In the genomic region with DNA sequence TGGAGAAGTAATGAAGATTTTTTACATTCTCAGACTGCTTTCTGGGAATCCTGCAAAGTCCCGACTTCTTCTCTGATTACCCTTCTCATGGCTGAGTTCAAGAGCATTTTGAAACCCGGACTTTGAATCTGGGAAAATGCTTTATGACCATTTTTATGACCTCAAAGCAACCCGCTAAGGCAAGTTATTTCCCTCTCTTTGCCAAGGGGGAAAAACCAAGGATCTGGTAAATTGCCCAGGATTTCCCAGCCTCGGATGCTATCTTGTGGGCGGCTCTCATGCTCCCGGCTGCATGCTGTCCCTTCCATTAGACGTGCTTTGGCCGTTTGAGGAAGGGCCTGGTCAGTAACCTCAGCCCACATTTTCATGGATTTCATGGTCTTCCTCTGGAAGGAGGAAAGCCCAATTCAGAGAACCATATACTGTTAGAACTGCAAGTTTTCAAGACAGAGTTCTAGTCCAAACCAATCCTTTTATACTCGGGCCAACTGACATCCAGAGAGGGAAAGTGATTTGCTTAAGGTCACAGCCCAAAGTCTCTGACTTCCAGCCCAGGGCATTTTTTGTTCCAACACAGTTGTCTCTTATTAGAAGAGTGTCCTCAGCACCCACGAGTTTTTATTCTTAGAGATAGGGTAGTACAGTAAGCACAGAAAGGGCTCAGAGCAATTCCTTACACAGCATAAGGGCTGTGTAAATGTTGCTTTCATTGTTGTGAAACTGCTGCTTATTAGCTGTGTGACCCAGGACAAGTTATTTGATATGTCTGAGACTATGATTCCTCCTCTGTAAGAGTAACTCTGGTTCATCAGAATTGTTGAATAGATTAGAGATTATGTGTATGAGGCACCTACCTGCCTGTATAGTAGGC, we compare ENCODE assay signal across 1 cellular context.
TF ChIP-seq lines count a peak whose summit lies in the region.

No MANE protein-coding gene starts in this region.

TF ChIP-seq in GM23338, 12 proteins besides CTCF, POLR2A, EP300 and RAD21 (continued from another document):
- TF ChIP-seq, protein P1, sequence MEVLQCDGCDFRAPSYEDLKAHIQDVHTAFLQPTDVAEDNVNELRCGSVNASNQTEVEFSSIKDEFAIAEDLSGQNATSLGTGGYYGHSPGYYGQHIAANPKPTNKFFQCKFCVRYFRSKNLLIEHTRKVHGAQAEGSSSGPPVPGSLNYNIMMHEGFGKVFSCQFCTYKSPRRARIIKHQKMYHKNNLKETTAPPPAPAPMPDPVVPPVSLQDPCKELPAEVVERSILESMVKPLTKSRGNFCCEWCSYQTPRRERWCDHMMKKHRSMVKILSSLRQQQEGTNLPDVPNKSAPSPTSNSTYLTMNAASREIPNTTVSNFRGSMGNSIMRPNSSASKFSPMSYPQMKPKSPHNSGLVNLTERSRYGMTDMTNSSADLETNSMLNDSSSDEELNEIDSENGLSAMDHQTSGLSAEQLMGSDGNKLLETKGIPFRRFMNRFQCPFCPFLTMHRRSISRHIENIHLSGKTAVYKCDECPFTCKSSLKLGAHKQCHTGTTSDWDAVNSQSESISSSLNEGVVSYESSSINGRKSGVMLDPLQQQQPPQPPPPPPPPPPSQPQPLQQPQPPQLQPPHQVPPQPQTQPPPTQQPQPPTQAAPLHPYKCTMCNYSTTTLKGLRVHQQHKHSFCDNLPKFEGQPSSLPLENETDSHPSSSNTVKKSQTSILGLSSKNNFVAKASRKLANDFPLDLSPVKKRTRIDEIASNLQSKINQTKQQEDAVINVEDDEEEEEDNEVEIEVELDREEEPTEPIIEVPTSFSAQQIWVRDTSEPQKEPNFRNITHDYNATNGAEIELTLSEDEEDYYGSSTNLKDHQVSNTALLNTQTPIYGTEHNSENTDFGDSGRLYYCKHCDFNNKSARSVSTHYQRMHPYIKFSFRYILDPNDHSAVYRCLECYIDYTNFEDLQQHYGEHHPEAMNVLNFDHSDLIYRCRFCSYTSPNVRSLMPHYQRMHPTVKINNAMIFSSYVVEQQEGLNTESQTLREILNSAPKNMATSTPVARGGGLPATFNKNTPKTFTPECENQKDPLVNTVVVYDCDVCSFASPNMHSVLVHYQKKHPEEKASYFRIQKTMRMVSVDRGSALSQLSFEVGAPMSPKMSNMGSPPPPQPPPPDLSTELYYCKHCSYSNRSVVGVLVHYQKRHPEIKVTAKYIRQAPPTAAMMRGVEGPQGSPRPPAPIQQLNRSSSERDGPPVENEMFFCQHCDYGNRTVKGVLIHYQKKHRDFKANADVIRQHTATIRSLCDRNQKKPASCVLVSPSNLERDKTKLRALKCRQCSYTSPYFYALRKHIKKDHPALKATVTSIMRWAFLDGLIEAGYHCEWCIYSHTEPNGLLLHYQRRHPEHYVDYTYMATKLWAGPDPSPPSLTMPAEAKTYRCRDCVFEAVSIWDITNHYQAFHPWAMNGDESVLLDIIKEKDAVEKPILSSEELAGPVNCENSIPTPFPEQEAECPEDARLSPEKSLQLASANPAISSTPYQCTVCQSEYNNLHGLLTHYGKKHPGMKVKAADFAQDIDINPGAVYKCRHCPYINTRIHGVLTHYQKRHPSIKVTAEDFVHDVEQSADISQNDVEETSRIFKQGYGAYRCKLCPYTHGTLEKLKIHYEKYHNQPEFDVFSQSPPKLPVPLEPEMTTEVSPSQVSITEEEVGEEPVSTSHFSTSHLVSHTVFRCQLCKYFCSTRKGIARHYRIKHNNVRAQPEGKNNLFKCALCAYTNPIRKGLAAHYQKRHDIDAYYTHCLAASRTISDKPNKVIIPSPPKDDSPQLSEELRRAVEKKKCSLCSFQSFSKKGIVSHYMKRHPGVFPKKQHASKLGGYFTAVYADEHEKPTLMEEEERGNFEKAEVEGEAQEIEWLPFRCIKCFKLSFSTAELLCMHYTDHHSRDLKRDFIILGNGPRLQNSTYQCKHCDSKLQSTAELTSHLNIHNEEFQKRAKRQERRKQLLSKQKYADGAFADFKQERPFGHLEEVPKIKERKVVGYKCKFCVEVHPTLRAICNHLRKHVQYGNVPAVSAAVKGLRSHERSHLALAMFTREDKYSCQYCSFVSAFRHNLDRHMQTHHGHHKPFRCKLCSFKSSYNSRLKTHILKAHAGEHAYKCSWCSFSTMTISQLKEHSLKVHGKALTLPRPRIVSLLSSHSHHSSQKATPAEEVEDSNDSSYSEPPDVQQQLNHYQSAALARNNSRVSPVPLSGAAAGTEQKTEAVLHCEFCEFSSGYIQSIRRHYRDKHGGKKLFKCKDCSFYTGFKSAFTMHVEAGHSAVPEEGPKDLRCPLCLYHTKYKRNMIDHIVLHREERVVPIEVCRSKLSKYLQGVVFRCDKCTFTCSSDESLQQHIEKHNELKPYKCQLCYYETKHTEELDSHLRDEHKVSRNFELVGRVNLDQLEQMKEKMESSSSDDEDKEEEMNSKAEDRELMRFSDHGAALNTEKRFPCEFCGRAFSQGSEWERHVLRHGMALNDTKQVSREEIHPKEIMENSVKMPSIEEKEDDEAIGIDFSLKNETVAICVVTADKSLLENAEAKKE (CRISPR knock-in tag; IDR thresholded peaks at IDR 0.05), result no peak
